Comparison of ENCODE assay signal across 1 cellular context in genomic region chr1:89594096-89594740, GRCh38.
TF ChIP-seq lines count a peak whose summit lies in the region.

No MANE protein-coding gene starts in this region.

TF ChIP-seq in GM23338, 12 proteins besides CTCF, POLR2A, EP300 and RAD21 (continued from another document):
- TF ChIP-seq ZNF462 (CRISPR knock-in tag; IDR thresholded peaks at IDR 0.05), result no peak
- no peak for TF ChIP-seq POLR2AphosphoS5 (IDR thresholded peaks at IDR 0.05; ENCODE audit: low read depth)
- TF ChIP-seq EZH2phosphoT487 (IDR thresholded peaks at IDR 0.05; ENCODE audit: unreplicated experiment), result no peak
- no peak for TF ChIP-seq ZNF331 (CRISPR knock-in tag; IDR thresholded peaks at IDR 0.05; ENCODE audit: low read depth)
- no peak for TF ChIP-seq JUNB (IDR thresholded peaks at IDR 0.05; ENCODE audit: unreplicated experiment)
- no peak for TF ChIP-seq NANOG (IDR thresholded peaks at IDR 0.05; ENCODE audit: borderline replicate concordance)
- TF ChIP-seq EZH2 (IDR thresholded peaks at IDR 0.05; ENCODE audit: low read depth, unreplicated experiment), result no peak
- TF ChIP-seq, protein P1, sequence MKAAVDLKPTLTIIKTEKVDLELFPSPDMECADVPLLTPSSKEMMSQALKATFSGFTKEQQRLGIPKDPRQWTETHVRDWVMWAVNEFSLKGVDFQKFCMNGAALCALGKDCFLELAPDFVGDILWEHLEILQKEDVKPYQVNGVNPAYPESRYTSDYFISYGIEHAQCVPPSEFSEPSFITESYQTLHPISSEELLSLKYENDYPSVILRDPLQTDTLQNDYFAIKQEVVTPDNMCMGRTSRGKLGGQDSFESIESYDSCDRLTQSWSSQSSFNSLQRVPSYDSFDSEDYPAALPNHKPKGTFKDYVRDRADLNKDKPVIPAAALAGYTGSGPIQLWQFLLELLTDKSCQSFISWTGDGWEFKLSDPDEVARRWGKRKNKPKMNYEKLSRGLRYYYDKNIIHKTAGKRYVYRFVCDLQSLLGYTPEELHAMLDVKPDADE (IDR thresholded peaks at IDR 0.05), result no peak
- TF ChIP-seq STAT1 (IDR thresholded peaks at IDR 0.05; ENCODE audit: unreplicated experiment), result no peak
- TF ChIP-seq CREB1 (CRISPR knock-in tag; IDR thresholded peaks at IDR 0.05; ENCODE audit: low read depth), result no peak
